Comparison of ENCODE assay signal across 2 cellular contexts in the genomic region with DNA sequence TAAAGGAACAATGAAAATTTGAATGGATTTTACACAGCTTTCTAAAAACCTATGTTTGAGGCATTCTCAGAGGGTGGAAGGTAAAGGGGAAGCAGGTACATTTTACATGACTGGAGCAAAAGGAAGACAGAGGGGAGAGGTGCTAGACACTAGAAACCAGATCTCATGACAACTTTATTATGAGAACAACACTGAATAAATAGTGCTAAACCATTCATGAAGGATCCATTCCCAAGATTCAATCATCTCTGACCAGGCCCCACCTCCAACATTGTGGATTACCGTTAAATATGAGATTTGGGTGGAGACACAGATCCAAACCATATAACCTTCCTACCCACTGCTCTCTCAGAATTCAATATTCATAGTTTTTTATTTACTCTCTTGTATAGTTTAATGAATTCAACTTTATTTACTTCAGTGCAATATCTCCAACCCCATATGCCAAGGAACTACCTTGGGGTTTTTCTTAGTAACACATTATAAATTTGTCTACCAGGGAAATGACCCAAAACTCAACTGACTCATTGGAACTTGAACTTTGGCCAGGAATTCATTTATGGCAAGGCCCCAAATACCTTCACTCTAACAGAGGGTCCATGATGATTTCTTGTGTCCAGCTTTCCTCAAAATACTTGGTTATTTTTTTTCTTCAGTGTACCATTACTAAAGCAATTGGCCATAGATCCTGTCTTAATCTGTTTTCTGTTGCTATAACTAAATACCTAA.
TF ChIP-seq lines count a peak whose summit lies in the region.

No MANE protein-coding gene starts in this region.

TF ChIP-seq in SK-N-SH, 30 proteins besides CTCF, POLR2A, EP300 and RAD21:
- TF ChIP-seq, protein P1, sequence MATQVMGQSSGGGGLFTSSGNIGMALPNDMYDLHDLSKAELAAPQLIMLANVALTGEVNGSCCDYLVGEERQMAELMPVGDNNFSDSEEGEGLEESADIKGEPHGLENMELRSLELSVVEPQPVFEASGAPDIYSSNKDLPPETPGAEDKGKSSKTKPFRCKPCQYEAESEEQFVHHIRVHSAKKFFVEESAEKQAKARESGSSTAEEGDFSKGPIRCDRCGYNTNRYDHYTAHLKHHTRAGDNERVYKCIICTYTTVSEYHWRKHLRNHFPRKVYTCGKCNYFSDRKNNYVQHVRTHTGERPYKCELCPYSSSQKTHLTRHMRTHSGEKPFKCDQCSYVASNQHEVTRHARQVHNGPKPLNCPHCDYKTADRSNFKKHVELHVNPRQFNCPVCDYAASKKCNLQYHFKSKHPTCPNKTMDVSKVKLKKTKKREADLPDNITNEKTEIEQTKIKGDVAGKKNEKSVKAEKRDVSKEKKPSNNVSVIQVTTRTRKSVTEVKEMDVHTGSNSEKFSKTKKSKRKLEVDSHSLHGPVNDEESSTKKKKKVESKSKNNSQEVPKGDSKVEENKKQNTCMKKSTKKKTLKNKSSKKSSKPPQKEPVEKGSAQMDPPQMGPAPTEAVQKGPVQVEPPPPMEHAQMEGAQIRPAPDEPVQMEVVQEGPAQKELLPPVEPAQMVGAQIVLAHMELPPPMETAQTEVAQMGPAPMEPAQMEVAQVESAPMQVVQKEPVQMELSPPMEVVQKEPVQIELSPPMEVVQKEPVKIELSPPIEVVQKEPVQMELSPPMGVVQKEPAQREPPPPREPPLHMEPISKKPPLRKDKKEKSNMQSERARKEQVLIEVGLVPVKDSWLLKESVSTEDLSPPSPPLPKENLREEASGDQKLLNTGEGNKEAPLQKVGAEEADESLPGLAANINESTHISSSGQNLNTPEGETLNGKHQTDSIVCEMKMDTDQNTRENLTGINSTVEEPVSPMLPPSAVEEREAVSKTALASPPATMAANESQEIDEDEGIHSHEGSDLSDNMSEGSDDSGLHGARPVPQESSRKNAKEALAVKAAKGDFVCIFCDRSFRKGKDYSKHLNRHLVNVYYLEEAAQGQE (IDR thresholded peaks at IDR 0.05; ENCODE audit: low read depth, low read length): no peak
- TF ChIP-seq FOXJ3 (CRISPR knock-in tag; IDR thresholded peaks at IDR 0.05): no peak
- TF ChIP-seq, protein P2, sequence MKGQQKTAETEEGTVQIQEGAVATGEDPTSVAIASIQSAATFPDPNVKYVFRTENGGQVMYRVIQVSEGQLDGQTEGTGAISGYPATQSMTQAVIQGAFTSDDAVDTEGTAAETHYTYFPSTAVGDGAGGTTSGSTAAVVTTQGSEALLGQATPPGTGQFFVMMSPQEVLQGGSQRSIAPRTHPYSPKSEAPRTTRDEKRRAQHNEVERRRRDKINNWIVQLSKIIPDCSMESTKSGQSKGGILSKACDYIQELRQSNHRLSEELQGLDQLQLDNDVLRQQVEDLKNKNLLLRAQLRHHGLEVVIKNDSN (IDR thresholded peaks at IDR 0.05; ENCODE audit: borderline replicate concordance, low read depth): no peak
- TF ChIP-seq TAF1 (IDR thresholded peaks at IDR 0.05; ENCODE audit: borderline replicate concordance, low read depth, low read length): no peak
- TF ChIP-seq RFX5 (IDR thresholded peaks at IDR 0.05; ENCODE audit: low read length): no peak
- 0 out of 2 replicates have a peak, but pooled peaks have one; percentile 28 for TF ChIP-seq NFIC (IDR thresholded peaks at IDR 0.05; ENCODE audit: borderline replicate concordance)
- TF ChIP-seq YY1 (IDR thresholded peaks at IDR 0.05; ENCODE audit: low read depth): no peak
TF ChIP-seq in SK-N-SH: peak in this region for 1.

TF ChIP-seq in SK-N-SH treated with all-trans-retinoic acid at 6 μM for 48 hours, 23 proteins besides CTCF, POLR2A, EP300 and RAD21 (continued from another document):
- TF ChIP-seq, protein P3, sequence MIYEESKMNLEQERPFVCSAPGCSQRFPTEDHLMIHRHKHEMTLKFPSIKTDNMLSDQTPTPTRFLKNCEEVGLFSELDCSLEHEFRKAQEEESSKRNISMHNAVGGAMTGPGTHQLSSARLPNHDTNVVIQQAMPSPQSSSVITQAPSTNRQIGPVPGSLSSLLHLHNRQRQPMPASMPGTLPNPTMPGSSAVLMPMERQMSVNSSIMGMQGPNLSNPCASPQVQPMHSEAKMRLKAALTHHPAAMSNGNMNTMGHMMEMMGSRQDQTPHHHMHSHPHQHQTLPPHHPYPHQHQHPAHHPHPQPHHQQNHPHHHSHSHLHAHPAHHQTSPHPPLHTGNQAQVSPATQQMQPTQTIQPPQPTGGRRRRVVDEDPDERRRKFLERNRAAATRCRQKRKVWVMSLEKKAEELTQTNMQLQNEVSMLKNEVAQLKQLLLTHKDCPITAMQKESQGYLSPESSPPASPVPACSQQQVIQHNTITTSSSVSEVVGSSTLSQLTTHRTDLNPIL (CRISPR knock-in tag; IDR thresholded peaks at IDR 0.05; ENCODE audit: low read depth): no peak
